In genomic region chr11:33926954-33927552, GRCh38 we compare ENCODE assay signal across 1 cellular context.
A peak's percentile ranks its signal among the peaks of the same experiment; 100 is the strongest.
TF ChIP-seq lines count a peak whose summit lies in the region.

No MANE protein-coding gene starts in this region.

TF ChIP-seq in HepG2, 621 proteins besides CTCF, POLR2A, EP300 and RAD21 (continued from another document):
- TF ChIP-seq TOPORS (CRISPR knock-in tag; IDR thresholded peaks at IDR 0.05) (no peak), PCBP2 (optimal IDR thresholded peaks at IDR 0.05; ENCODE audit: low read depth, low read length, poor library complexity, severe bottlenecking) (no peak), RXRA (CRISPR knock-in tag; IDR thresholded peaks at IDR 0.05) (peak; percentile 21; the same call in 1 of the 2 replicates), ZC3H4 (CRISPR knock-in tag; IDR thresholded peaks at IDR 0.05; ENCODE audit: borderline replicate concordance) (no peak)
